ENCODE assay signal across 1 cellular context in genomic region chr6:23584134-23584763, GRCh38.
TF ChIP-seq lines count a peak whose summit lies in the region.

No MANE protein-coding gene starts in this region.

TF ChIP-seq in HepG2, 621 proteins besides CTCF, POLR2A, EP300 and RAD21 (continued from another document and continues in another):
- no peak for TF ChIP-seq SUZ12 (IDR thresholded peaks at IDR 0.05; ENCODE audit: low read depth, low read length)
- no peak for TF ChIP-seq ZNF773 (CRISPR knock-in tag; IDR thresholded peaks at IDR 0.05; ENCODE audit: borderline replicate concordance)
- TF ChIP-seq, protein P1, sequence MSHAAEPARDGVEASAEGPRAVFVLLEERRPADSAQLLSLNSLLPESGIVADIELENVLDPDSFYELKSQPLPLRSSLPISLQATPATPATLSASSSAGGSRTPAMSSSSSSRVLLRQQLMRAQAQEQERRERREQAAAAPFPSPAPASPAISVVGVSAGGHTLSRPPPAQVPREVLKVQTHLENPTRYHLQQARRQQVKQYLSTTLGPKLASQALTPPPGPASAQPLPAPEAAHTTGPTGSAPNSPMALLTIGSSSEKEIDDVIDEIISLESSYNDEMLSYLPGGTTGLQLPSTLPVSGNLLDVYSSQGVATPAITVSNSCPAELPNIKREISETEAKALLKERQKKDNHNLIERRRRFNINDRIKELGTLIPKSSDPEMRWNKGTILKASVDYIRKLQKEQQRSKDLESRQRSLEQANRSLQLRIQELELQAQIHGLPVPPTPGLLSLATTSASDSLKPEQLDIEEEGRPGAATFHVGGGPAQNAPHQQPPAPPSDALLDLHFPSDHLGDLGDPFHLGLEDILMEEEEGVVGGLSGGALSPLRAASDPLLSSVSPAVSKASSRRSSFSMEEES (CRISPR knock-in tag; IDR thresholded peaks at IDR 0.05) = no peak
- TF ChIP-seq ZMYM4 (CRISPR knock-in tag; IDR thresholded peaks at IDR 0.05) = peak; percentile 66
- TF ChIP-seq, protein P2, sequence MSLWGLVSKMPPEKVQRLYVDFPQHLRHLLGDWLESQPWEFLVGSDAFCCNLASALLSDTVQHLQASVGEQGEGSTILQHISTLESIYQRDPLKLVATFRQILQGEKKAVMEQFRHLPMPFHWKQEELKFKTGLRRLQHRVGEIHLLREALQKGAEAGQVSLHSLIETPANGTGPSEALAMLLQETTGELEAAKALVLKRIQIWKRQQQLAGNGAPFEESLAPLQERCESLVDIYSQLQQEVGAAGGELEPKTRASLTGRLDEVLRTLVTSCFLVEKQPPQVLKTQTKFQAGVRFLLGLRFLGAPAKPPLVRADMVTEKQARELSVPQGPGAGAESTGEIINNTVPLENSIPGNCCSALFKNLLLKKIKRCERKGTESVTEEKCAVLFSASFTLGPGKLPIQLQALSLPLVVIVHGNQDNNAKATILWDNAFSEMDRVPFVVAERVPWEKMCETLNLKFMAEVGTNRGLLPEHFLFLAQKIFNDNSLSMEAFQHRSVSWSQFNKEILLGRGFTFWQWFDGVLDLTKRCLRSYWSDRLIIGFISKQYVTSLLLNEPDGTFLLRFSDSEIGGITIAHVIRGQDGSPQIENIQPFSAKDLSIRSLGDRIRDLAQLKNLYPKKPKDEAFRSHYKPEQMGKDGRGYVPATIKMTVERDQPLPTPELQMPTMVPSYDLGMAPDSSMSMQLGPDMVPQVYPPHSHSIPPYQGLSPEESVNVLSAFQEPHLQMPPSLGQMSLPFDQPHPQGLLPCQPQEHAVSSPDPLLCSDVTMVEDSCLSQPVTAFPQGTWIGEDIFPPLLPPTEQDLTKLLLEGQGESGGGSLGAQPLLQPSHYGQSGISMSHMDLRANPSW (CRISPR knock-in tag; IDR thresholded peaks at IDR 0.05; ENCODE audit: borderline replicate concordance) = no peak
- no peak for TF ChIP-seq HMG20A (CRISPR knock-in tag; IDR thresholded peaks at IDR 0.05; ENCODE audit: borderline replicate concordance)
- TF ChIP-seq HOXD1 (CRISPR knock-in tag; IDR thresholded peaks at IDR 0.05) = no peak
- no peak for TF ChIP-seq GTF2F1 (IDR thresholded peaks at IDR 0.05; ENCODE audit: low read length)
- 0 out of 2 replicates have a peak, but pooled peaks have one; percentile 12 for TF ChIP-seq FOXK1 (CRISPR knock-in tag; IDR thresholded peaks at IDR 0.05; ENCODE audit: borderline replicate concordance, low read depth)
- no peak for TF ChIP-seq CHCHD3 (CRISPR knock-in tag; IDR thresholded peaks at IDR 0.05)
- no peak for TF ChIP-seq SRSF4 (IDR thresholded peaks at IDR 0.05; ENCODE audit: low read depth, low read length, poor library complexity, severe bottlenecking)
- no peak for TF ChIP-seq RBFOX2 (IDR thresholded peaks at IDR 0.05; ENCODE audit: low read depth, low read length)
- TF ChIP-seq KDM4B (CRISPR knock-in tag; IDR thresholded peaks at IDR 0.05) = no peak
- TF ChIP-seq ZNF614 (CRISPR knock-in tag; IDR thresholded peaks at IDR 0.05; ENCODE audit: borderline replicate concordance) = no peak
- TF ChIP-seq HNF4A (CRISPR knock-in tag; IDR thresholded peaks at IDR 0.05) = peak; percentile 89
- TF ChIP-seq SOX6 (IDR thresholded peaks at IDR 0.05) = no peak
- TF ChIP-seq SOX6 (CRISPR knock-in tag; IDR thresholded peaks at IDR 0.05) = peak; percentile 61
- no peak for TF ChIP-seq ZNF225 (CRISPR knock-in tag; IDR thresholded peaks at IDR 0.05)
- TF ChIP-seq NCOA5 (CRISPR knock-in tag; IDR thresholded peaks at IDR 0.05) = no peak
- TF ChIP-seq ZNF350 (CRISPR knock-in tag; IDR thresholded peaks at IDR 0.05; ENCODE audit: borderline replicate concordance, low read depth) = no peak
- TF ChIP-seq ZBTB7B (CRISPR knock-in tag; IDR thresholded peaks at IDR 0.05) = 0 out of 2 replicates have a peak, but pooled peaks have one; percentile 47
- no peak for TF ChIP-seq ZSCAN30 (CRISPR knock-in tag; IDR thresholded peaks at IDR 0.05)
- no peak for TF ChIP-seq ZKSCAN5 (CRISPR knock-in tag; IDR thresholded peaks at IDR 0.05)
- no peak for TF ChIP-seq MZF1 (CRISPR knock-in tag; IDR thresholded peaks at IDR 0.05; ENCODE audit: borderline replicate concordance)
- TF ChIP-seq ZNF362 (CRISPR knock-in tag; IDR thresholded peaks at IDR 0.05; ENCODE audit: borderline replicate concordance) = peak; percentile 60; the same call in 1 of the 2 replicates
- no peak for TF ChIP-seq NONO (IDR thresholded peaks at IDR 0.05)
- no peak for TF ChIP-seq NONO (CRISPR knock-in tag; conservative IDR thresholded peaks at IDR 0.05)
- peak; percentile 59; the same call in 1 of the 2 replicates for TF ChIP-seq CEBPG (CRISPR knock-in tag; IDR thresholded peaks at IDR 0.05)
- TF ChIP-seq RAD51 (IDR thresholded peaks at IDR 0.05; ENCODE audit: borderline replicate concordance) = no peak
- TF ChIP-seq ZBTB43 (CRISPR knock-in tag; conservative IDR thresholded peaks at IDR 0.05) = no peak
- no peak for TF ChIP-seq AKNA (CRISPR knock-in tag; IDR thresholded peaks at IDR 0.05; ENCODE audit: borderline replicate concordance)
- TF ChIP-seq EZH2 (conservative IDR thresholded peaks at IDR 0.05; ENCODE audit: low read depth, low read length) = no peak
- TF ChIP-seq, protein P3, sequence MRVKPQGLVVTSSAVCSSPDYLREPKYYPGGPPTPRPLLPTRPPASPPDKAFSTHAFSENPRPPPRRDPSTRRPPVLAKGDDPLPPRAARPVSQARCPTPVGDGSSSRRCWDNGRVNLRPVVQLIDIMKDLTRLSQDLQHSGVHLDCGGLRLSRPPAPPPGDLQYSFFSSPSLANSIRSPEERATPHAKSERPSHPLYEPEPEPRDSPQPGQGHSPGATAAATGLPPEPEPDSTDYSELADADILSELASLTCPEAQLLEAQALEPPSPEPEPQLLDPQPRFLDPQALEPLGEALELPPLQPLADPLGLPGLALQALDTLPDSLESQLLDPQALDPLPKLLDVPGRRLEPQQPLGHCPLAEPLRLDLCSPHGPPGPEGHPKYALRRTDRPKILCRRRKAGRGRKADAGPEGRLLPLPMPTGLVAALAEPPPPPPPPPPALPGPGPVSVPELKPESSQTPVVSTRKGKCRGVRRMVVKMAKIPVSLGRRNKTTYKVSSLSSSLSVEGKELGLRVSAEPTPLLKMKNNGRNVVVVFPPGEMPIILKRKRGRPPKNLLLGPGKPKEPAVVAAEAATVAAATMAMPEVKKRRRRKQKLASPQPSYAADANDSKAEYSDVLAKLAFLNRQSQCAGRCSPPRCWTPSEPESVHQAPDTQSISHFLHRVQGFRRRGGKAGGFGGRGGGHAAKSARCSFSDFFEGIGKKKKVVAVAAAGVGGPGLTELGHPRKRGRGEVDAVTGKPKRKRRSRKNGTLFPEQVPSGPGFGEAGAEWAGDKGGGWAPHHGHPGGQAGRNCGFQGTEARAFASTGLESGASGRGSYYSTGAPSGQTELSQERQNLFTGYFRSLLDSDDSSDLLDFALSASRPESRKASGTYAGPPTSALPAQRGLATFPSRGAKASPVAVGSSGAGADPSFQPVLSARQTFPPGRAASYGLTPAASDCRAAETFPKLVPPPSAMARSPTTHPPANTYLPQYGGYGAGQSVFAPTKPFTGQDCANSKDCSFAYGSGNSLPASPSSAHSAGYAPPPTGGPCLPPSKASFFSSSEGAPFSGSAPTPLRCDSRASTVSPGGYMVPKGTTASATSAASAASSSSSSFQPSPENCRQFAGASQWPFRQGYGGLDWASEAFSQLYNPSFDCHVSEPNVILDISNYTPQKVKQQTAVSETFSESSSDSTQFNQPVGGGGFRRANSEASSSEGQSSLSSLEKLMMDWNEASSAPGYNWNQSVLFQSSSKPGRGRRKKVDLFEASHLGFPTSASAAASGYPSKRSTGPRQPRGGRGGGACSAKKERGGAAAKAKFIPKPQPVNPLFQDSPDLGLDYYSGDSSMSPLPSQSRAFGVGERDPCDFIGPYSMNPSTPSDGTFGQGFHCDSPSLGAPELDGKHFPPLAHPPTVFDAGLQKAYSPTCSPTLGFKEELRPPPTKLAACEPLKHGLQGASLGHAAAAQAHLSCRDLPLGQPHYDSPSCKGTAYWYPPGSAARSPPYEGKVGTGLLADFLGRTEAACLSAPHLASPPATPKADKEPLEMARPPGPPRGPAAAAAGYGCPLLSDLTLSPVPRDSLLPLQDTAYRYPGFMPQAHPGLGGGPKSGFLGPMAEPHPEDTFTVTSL (CRISPR knock-in tag; IDR thresholded peaks at IDR 0.05; ENCODE audit: borderline replicate concordance) = peak; percentile 73; the same call in 1 of the 2 replicates
- TF ChIP-seq, protein P4, sequence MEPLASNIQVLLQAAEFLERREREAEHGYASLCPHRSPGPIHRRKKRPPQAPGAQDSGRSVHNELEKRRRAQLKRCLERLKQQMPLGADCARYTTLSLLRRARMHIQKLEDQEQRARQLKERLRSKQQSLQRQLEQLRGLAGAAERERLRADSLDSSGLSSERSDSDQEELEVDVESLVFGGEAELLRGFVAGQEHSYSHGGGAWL (CRISPR knock-in tag; IDR thresholded peaks at IDR 0.05) = no peak
- peak; percentile 44; the same call in 1 of the 2 replicates for TF ChIP-seq ZNF292 (CRISPR knock-in tag; IDR thresholded peaks at IDR 0.05; ENCODE audit: borderline replicate concordance, low read depth)
- peak; percentile 32 to 43; a peak in 1 of 4 replicates for TF ChIP-seq NR2F1 (CRISPR knock-in tag; IDR thresholded peaks at IDR 0.05)
- no peak for TF ChIP-seq ZMAT5 (CRISPR knock-in tag; IDR thresholded peaks at IDR 0.05; ENCODE audit: borderline replicate concordance, low read depth)
- TF ChIP-seq ZNF251 (CRISPR knock-in tag; IDR thresholded peaks at IDR 0.05) = no peak
- no peak for TF ChIP-seq FOSL2 (CRISPR knock-in tag; IDR thresholded peaks at IDR 0.05)
- TF ChIP-seq KAT7 (CRISPR knock-in tag; IDR thresholded peaks at IDR 0.05; ENCODE audit: borderline replicate concordance) = no peak
- TF ChIP-seq PHF21A (CRISPR knock-in tag; IDR thresholded peaks at IDR 0.05) = peak; percentile 49; the same call in 1 of the 2 replicates
- no peak for TF ChIP-seq RXRA (CRISPR knock-in tag; IDR thresholded peaks at IDR 0.05)
